In genomic region chr11:1772270-1773130, GRCh38 we compare ENCODE assay signal across 9 cellular contexts. TPM values are rescaled to one million over a fixed set of nuclear protein-coding genes. Genes with fewer than 3 reads are reported as not detected.
A peak's percentile ranks its signal among the peaks of the same experiment; 100 is the strongest.
DNase-seq lines count a peak whose midpoint lies in the region; ATAC-seq and TF ChIP-seq lines count a peak whose summit lies in the region.
"Had no signal": no experiment of that assay in that cellular context is flagged by ENCODE, and none has a peak within 500 bp of the region (broad histone marks: within the 10 kb centered on the region; RNA-seq: fewer than 3 reads in every experiment).

No MANE protein-coding gene starts in this region.

- H3K27ac Mint-ChIP-seq in CD4-positive, CD25-positive, alpha-beta regulatory T cell: peak overlapping the region in 2 of 3 donors; percentile 94
- H3K27ac Mint-ChIP-seq in naive thymus-derived CD4-positive, alpha-beta T cell: peak overlapping the region in 7 of 9 donors; percentile 4 to 87 (median 62)

- no peaks in the 10 kb centered on the region for H3K27me3 ChIP-seq in CD4-positive, CD25-positive, alpha-beta regulatory T cell (ENCODE audit: control insufficient read depth, insufficient read depth, low read length)
- no peaks in the 10 kb centered on the region for H3K27me3 ChIP-seq in dorsolateral prefrontal cortex
- no peaks in the 10 kb centered on the region for H3K27me3 ChIP-seq in naive thymus-derived CD4-positive, alpha-beta T cell (ENCODE audit: control insufficient read depth in 2 of 2, insufficient read depth in 2 of 2, low read length in 2 of 2)
- H3K27me3 ChIP-seq in thyroid gland: no peaks in the 10 kb centered on the region

- peak overlapping the region; percentile 34 to 84 (median 56) for H3K4me3 Mint-ChIP-seq in CD4-positive, CD25-positive, alpha-beta regulatory T cell
- H3K4me3 Mint-ChIP-seq in naive thymus-derived CD4-positive, alpha-beta T cell: peak overlapping the region; percentile 10 to 74 (median 58)

- H3K27ac ChIP-seq in CD4-positive, CD25-positive, alpha-beta regulatory T cell (ENCODE audit: insufficient read depth, low read length, poor library complexity, severe bottlenecking): no peak overlapping the region
- H3K27ac ChIP-seq in dorsolateral prefrontal cortex (peak overlapping the region in 47 of 59 donors; percentile 6 to 78 (median 57)), thyroid gland (no peak overlapping the region)
- H3K27ac ChIP-seq in naive thymus-derived CD4-positive, alpha-beta T cell (ENCODE audit: low read depth, low read length): no peak overlapping the region
- H3K27ac ChIP-seq: parathyroid adenoma had no signal

- H3K9me3 ChIP-seq in CD4-positive, CD25-positive, alpha-beta regulatory T cell (ENCODE audit: control insufficient read depth in 2 of 2, low read length in 2 of 2): no peaks in the 10 kb centered on the region
- H3K9me3 ChIP-seq in naive thymus-derived CD4-positive, alpha-beta T cell (ENCODE audit: control insufficient read depth in 2 of 3, low read length in 3 of 3): no peaks in the 10 kb centered on the region
- no peaks in the 10 kb centered on the region for H3K9me3 ChIP-seq in thyroid gland

- H3K36me3 Mint-ChIP-seq in CD4-positive, CD25-positive, alpha-beta regulatory T cell: no peaks in the 10 kb centered on the region
- H3K36me3 Mint-ChIP-seq in naive thymus-derived CD4-positive, alpha-beta T cell: peaks cover 0 to 1% (median 0%) of the 10 kb centered on the region in 5 donors

- no peaks in the 10 kb centered on the region for H3K36me3 ChIP-seq in CD4-positive, CD25-positive, alpha-beta regulatory T cell (ENCODE audit: control insufficient read depth, insufficient read depth, low read length)
- no peaks in the 10 kb centered on the region for H3K36me3 ChIP-seq in naive thymus-derived CD4-positive, alpha-beta T cell (ENCODE audit: control insufficient read depth in 2 of 3, insufficient read depth in 3 of 3, low read length in 3 of 3)
- H3K36me3 ChIP-seq in thyroid gland: no peaks in the 10 kb centered on the region

- H3K4me1 Mint-ChIP-seq in CD4-positive, CD25-positive, alpha-beta regulatory T cell: peaks cover 5 to 30% (median 9%) of the 10 kb centered on the region in 4 donors
- peaks cover 9 to 34% (median 13%) of the 10 kb centered on the region in 7 donors for H3K4me1 Mint-ChIP-seq in naive thymus-derived CD4-positive, alpha-beta T cell

- DNase-seq in CD4-positive, CD25-positive, alpha-beta regulatory T cell: peak; percentile 13 to 71 (median 35)
- DNase-seq in LoVo (ENCODE audit: low spot score) (peak; percentile 85), dorsolateral prefrontal cortex (peak in 7 of 10 donors; percentile 40 to 76 (median 54)), thyroid gland (peak; percentile 57 to 65), GOT3 (lab: John Stamatoyannopoulos, UW) (no peak)
- peak; percentile 53 for DNase-seq in activated CD4-positive, CD25-positive, alpha-beta regulatory T cell treated with anti-CD3 and anti-CD28 coated beads, Interleukin-2, amount 50 U/mL, for 72 hours
- DNase-seq in naive thymus-derived CD4-positive, alpha-beta T cell: peak in 4 of 9 donors; percentile 26 to 56 (median 39)

- ATAC-seq in CD4-positive, CD25-positive, alpha-beta regulatory T cell (ENCODE audit: low read depth in 2 of 2): peak; percentile 79 to 82
- ATAC-seq in naive thymus-derived CD4-positive, alpha-beta T cell: peak; percentile 82
- no peak for ATAC-seq in GM18502 (IDR thresholded peaks at IDR 0.05; ENCODE audit: poor library complexity, unreplicated experiment)

- H3K4me1 ChIP-seq in CD4-positive, CD25-positive, alpha-beta regulatory T cell (ENCODE audit: control insufficient read depth, insufficient read depth, low read length, poor library complexity, severe bottlenecking): peaks cover 11% of the 10 kb centered on the region
- H3K4me1 ChIP-seq in naive thymus-derived CD4-positive, alpha-beta T cell (ENCODE audit: control insufficient read depth in 2 of 2, insufficient read depth in 2 of 2, low read length in 2 of 2): peaks cover 6 to 10% of the 10 kb centered on the region in 2 donors
- peaks cover 5 to 8% of the 10 kb centered on the region in 2 donors for H3K4me1 ChIP-seq in thyroid gland
- H3K4me1 ChIP-seq: parathyroid adenoma had no signal

- H3K9me3 Mint-ChIP-seq in CD4-positive, CD25-positive, alpha-beta regulatory T cell: no peaks in the 10 kb centered on the region
- peaks cover 0 to 2% (median 0%) of the 10 kb centered on the region in 11 donors for H3K9me3 Mint-ChIP-seq in naive thymus-derived CD4-positive, alpha-beta T cell

- TF ChIP-seq POLR2A in thyroid gland (IDR thresholded peaks at IDR 0.05): no peak

- no peak for TF ChIP-seq CTCF in dorsolateral prefrontal cortex (IDR thresholded peaks at IDR 0.05 in 54 of 56, conservative IDR thresholded peaks at IDR 0.05 in 2 of 56; ENCODE audit: low read depth in 1 of 56, partially characterized antibody in 56 of 56)
- TF ChIP-seq CTCF in thyroid gland (IDR thresholded peaks at IDR 0.05): no peak

- intact Hi-C loops in dorsolateral prefrontal cortex (cut with DNase I): no loop called here
- intact Hi-C loops in naive thymus-derived CD4-positive, alpha-beta T cell (cut with micrococcal nuclease): loop anchor here in 1 of 2 donors (1.0 kb wide), 1 partner anchor 79 kb away; no protein-coding TSS in a partner anchor
- intact Hi-C loops in thyroid gland (cut with DNase I): no loop called here

- H3K4me3 ChIP-seq in CD4-positive, CD25-positive, alpha-beta regulatory T cell (ENCODE audit: low read depth, low read length): no peak overlapping the region
- H3K4me3 ChIP-seq in dorsolateral prefrontal cortex (no peak overlapping the region), thyroid gland (replicated peaks in 1 of 3) (no peak overlapping the region)
- H3K4me3 ChIP-seq in naive thymus-derived CD4-positive, alpha-beta T cell (ENCODE audit: low read length): no peak overlapping the region

- POLR2A ChIA-PET in naive thymus-derived CD4-positive, alpha-beta T cell (lab: Charles Lee): no interaction called here

- 31 to 43% methylated on average over 10 to 14 of the region's 15 CpGs for WGBS in thyroid gland, 2 donors

- H3K27me3 Mint-ChIP-seq in CD4-positive, CD25-positive, alpha-beta regulatory T cell: no peaks in the 10 kb centered on the region
- H3K27me3 Mint-ChIP-seq in naive thymus-derived CD4-positive, alpha-beta T cell: peaks cover 0 to 17% (median 5%) of the 10 kb centered on the region in 5 donors

- CTCF ChIA-PET in naive thymus-derived CD4-positive, alpha-beta T cell (lab: Charles Lee): interaction anchor here (0.6 to 2.2 kb wide), 2 partner anchors 61 to 79 kb away, joined by 3 to 8 read pairs; no protein-coding TSS in a partner anchor

RNA-seq across cellular contexts. Expression of gene CTSD, which starts 8.8 kb away (rescaled TPM):
- 104 TPM for total RNA-seq in CD4-positive, CD25-positive, alpha-beta regulatory T cell
- 100 to 1,000 TPM; 147 to 175 (median 155) TPM for polyA plus RNA-seq in CD4-positive, CD25-positive, alpha-beta regulatory T cell
- 100 to 1,000 TPM; 284 to 532 (median 387) TPM for total RNA-seq in dorsolateral prefrontal cortex
- 100 to 1,000 TPM; 103 to 378 (median 186) TPM for total RNA-seq in naive thymus-derived CD4-positive, alpha-beta T cell
- polyA plus RNA-seq in naive thymus-derived CD4-positive, alpha-beta T cell: 100 to 1,000 TPM; 183 to 218 TPM
- 100 to 1,000 TPM; 363 to 577 (median 457) TPM for total RNA-seq in thyroid gland

RNA-seq across cellular contexts. Expression of gene IFITM10, which starts 22.1 kb away (rescaled TPM):
- total RNA-seq in CD4-positive, CD25-positive, alpha-beta regulatory T cell: 2.4 TPM
- polyA plus RNA-seq in CD4-positive, CD25-positive, alpha-beta regulatory T cell: not detected
- total RNA-seq in dorsolateral prefrontal cortex (10 to 100 TPM in 74 of 120 experiments, 1 to 10 TPM in 46; 6.0 to 26.6 (median 11.4) TPM), thyroid gland (100 to 1,000 TPM in 1 of 4 donors, 1 to 10 TPM in 1, under 1 TPM in 1, not detected in 1; 0.22 to 126 (median 1.5) TPM)
- total RNA-seq in naive thymus-derived CD4-positive, alpha-beta T cell: 10 to 100 TPM in 1 of 5 experiments, 1 to 10 TPM in 4; 1.4 to 16.0 (median 2.1) TPM
- polyA plus RNA-seq in naive thymus-derived CD4-positive, alpha-beta T cell: not detected

Comparison
In these comparisons a context has a peak if more than half of its experiments do, and no peak if none do; other contexts are left out.
1. H3K27ac ChIP-seq: peak in dorsolateral prefrontal cortex (47 of 59); none in CD4-positive, CD25-positive, alpha-beta regulatory T cell (single experiment), naive thymus-derived CD4-positive, alpha-beta T cell (single experiment) and thyroid gland (0 of 3).